In genomic region chr11:128022007-128022368, GRCh38 we compare ENCODE assay signal across 10 cellular contexts.
DNase-seq lines count a peak whose midpoint lies in the region; ATAC-seq and TF ChIP-seq lines count a peak whose summit lies in the region.
"Had no signal": no experiment of that assay in that cellular context is flagged by ENCODE, and none has a peak within 500 bp of the region (broad histone marks: within the 10 kb centered on the region; RNA-seq: fewer than 3 reads in every experiment).

No MANE protein-coding gene starts in this region.

- peak; percentile 53 for DNase-seq in AG20443 (ENCODE audit: low spot score)
- DNase-seq in IMR-90: peak; percentile 81
- no peak for DNase-seq in endodermal cell
- no peak for DNase-seq in adrenal gland
- DNase-seq in SIG-M5 (lab: John Stamatoyannopoulos, UW): no peak
- no peak for DNase-seq in SJCRH30
- DNase-seq in uterus: no peak
- DNase-seq: trophoblast cell had no signal

- H3K4ac ChIP-seq in IMR-90 (ENCODE audit: low read depth, low read length): no peak overlapping the region

- H3K14ac ChIP-seq in IMR-90 (replicated peaks; ENCODE audit: low read depth, low read length): no peak overlapping the region

- H2AK9ac ChIP-seq in IMR-90 (replicated peaks; ENCODE audit: low read depth, low read length, poor library complexity): no peak overlapping the region

- no peaks in the 10 kb centered on the region for H3K9me3 Mint-ChIP-seq in endodermal cell
- H3K9me3 Mint-ChIP-seq: IgD-negative memory B cell had no signal

- H3K36me3 ChIP-seq in IMR-90 (ENCODE audit: control insufficient read depth, insufficient read depth, low read length): no peaks in the 10 kb centered on the region
- no peaks in the 10 kb centered on the region for H3K36me3 ChIP-seq in endodermal cell (ENCODE audit: control insufficient read depth, insufficient read depth, low read length)
- H3K36me3 ChIP-seq in adrenal gland (replicated peaks in 1 of 2): no peaks in the 10 kb centered on the region
- H3K36me3 ChIP-seq in SJCRH30: no peaks in the 10 kb centered on the region
- H3K36me3 ChIP-seq in uterus: no peaks in the 10 kb centered on the region

- H2BK15ac ChIP-seq in IMR-90 (ENCODE audit: low read depth, low read length): no peak overlapping the region

- H3K9ac ChIP-seq in IMR-90 (ENCODE audit: low read depth, low read length) (no peak overlapping the region), endodermal cell (ENCODE audit: extremely low read depth, low read length, poor library complexity, severe bottlenecking) (no peak overlapping the region)

- dilution Hi-C loops in IMR-90 (cut with HindIII; ENCODE audit: low sequenced_read_pairs, unreplicated experiment): no loop called here

- H3K4me2 ChIP-seq in IMR-90 (ENCODE audit: low read depth, low read length): no peak overlapping the region

- intact Hi-C loops in IMR-90 (cut with micrococcal nuclease) (loop anchor here (5.0 kb wide), 2 partner anchors 550 to 1580 kb away; no protein-coding TSS in a partner anchor), adrenal gland (cut with DNase I) (no loop called here), uterus (cut with DNase I; ENCODE audit: low total_unique reads) (no loop called here)

- TF ChIP-seq POLR2A in IMR-90 (IDR thresholded peaks at IDR 0.05; ENCODE audit: low read depth, low read length) (no peak), adrenal gland (IDR thresholded peaks at IDR 0.05) (no peak), uterus (IDR thresholded peaks at IDR 0.05) (no peak)

- H2BK20ac ChIP-seq in IMR-90 (ENCODE audit: low read depth, low read length): no peak overlapping the region

- no peak overlapping the region for H3K27ac Mint-ChIP-seq in endodermal cell
- H3K27ac Mint-ChIP-seq: IgD-negative memory B cell had no signal

- H3K4me3 ChIP-seq in IMR-90 (ENCODE audit: insufficient read depth, low read depth, low read length) (no peak overlapping the region), endodermal cell (ENCODE audit: low read length) (no peak overlapping the region), adrenal gland (no peak overlapping the region), SJCRH30 (no peak overlapping the region), uterus (no peak overlapping the region)

- H2AK5ac ChIP-seq in IMR-90 (ENCODE audit: low read depth, low read length): no peak overlapping the region

- no peaks in the 10 kb centered on the region; the same call in 1 of the 2 replicates for H3K9me1 ChIP-seq in IMR-90 (ENCODE audit: insufficient read depth, low read length)

- no peaks in the 10 kb centered on the region for H3K9me3 ChIP-seq in IMR-90 (ENCODE audit: control insufficient read depth, insufficient read depth, low read length)
- H3K9me3 ChIP-seq in endodermal cell (ENCODE audit: control insufficient read depth, low read length): no peaks in the 10 kb centered on the region
- H3K9me3 ChIP-seq in adrenal gland (replicated peaks in 1 of 3): no peaks in the 10 kb centered on the region
- no peaks in the 10 kb centered on the region for H3K9me3 ChIP-seq in SJCRH30 (replicated peaks)
- H3K9me3 ChIP-seq in uterus: no peaks in the 10 kb centered on the region

- no peak overlapping the region for H3K56ac ChIP-seq in IMR-90 (ENCODE audit: extremely low read depth, insufficient read depth, low read length)

- no peaks in the 10 kb centered on the region for H3K36me3 Mint-ChIP-seq in endodermal cell (ENCODE audit: low read depth)
- H3K36me3 Mint-ChIP-seq: IgD-negative memory B cell had no signal

- H3K27ac ChIP-seq in IMR-90 (ENCODE audit: insufficient read depth, low read length): no peak overlapping the region
- H3K27ac ChIP-seq in endodermal cell (ENCODE audit: low read depth, low read length): no peak overlapping the region
- H3K27ac ChIP-seq in adrenal gland: no peak overlapping the region
- no peak overlapping the region for H3K27ac ChIP-seq in SJCRH30
- H3K27ac ChIP-seq in uterus: no peak overlapping the region

- no CpG with 5 or more reads among the region's 3 CpGs for WGBS in IMR-90 (ENCODE audit: extremely low coverage in 2 of 2, insufficient read length in 1 of 2), 2 experiments
- WGBS in endodermal cell (ENCODE audit: insufficient coverage in 1 of 2, insufficient read length in 1 of 2), 2 experiments: 88 to 96% methylated on average over 3 of the region's 3 CpGs
- WGBS in adrenal gland, 4 donors: 71 to 92% (median 90%) methylated on average over 2 to 3 of the region's 3 CpGs; no CpG with 5 or more reads in 1 of the 4 donors

- CTCF ChIA-PET in IMR-90 (lab: Yijun Ruan, JAX): no interaction called here

- no peak overlapping the region for H4K91ac ChIP-seq in IMR-90 (ENCODE audit: insufficient read depth, low read depth, low read length)

- H3K4me3 Mint-ChIP-seq in endodermal cell: no peak overlapping the region
- H3K4me3 Mint-ChIP-seq: IgD-negative memory B cell had no signal

- H3K79me1 ChIP-seq in IMR-90 (ENCODE audit: low read depth in 1 of 2, low read length in 2 of 2): no peaks in the 10 kb centered on the region

- H3K27me3 Mint-ChIP-seq in endodermal cell (ENCODE audit: insufficient read depth): no peaks in the 10 kb centered on the region

- no peak overlapping the region for H4K8ac ChIP-seq in IMR-90 (ENCODE audit: low read depth in 2 of 2, low read length in 2 of 2)

- H2AFZ ChIP-seq in IMR-90 (replicated peaks; ENCODE audit: low read length, poor library complexity): peak overlapping the region; percentile 57

- no peak overlapping the region for H3K18ac ChIP-seq in IMR-90 (ENCODE audit: low read depth, low read length)

- in situ Hi-C loops in IMR-90 (cut with MboI; ENCODE audit: low sequenced_read_pairs): no loop called here

- ATAC-seq in GM19395 (IDR thresholded peaks at IDR 0.05; ENCODE audit: unreplicated experiment) (peak; percentile 71), IMR-90 (ENCODE audit: low read depth) (peak; percentile 69)

- no peak overlapping the region for H2BK5ac ChIP-seq in IMR-90 (ENCODE audit: low read depth, low read length, poor library complexity, severe bottlenecking)

- H4K5ac ChIP-seq in IMR-90 (ENCODE audit: low read depth, low read length): no peak overlapping the region

- H3K27me3 ChIP-seq in IMR-90 (ENCODE audit: control insufficient read depth, insufficient read depth, low read length) (no peaks in the 10 kb centered on the region), endodermal cell (ENCODE audit: control insufficient read depth, insufficient read depth, low read length, poor library complexity, severe bottlenecking) (no peaks in the 10 kb centered on the region), adrenal gland (no peaks in the 10 kb centered on the region), SJCRH30 (no peaks in the 10 kb centered on the region), uterus (no peaks in the 10 kb centered on the region)

- TF ChIP-seq CTCF in IMR-90 (conservative IDR thresholded peaks at IDR 0.05; ENCODE audit: low read depth, low read length) (no peak), endodermal cell (conservative IDR thresholded peaks at IDR 0.05) (peak; percentile 10), adrenal gland (IDR thresholded peaks at IDR 0.05) (no peak), uterus (IDR thresholded peaks at IDR 0.05) (no peak)

- no peak overlapping the region for H3K23ac ChIP-seq in IMR-90 (ENCODE audit: low read depth, low read length)

- H3K4me1 ChIP-seq in IMR-90 (ENCODE audit: control insufficient read depth, insufficient read depth, low read length): peaks cover 12% of the 10 kb centered on the region
- no peaks in the 10 kb centered on the region for H3K4me1 ChIP-seq in endodermal cell (ENCODE audit: control insufficient read depth, insufficient read depth, low read length)
- H3K4me1 ChIP-seq in adrenal gland (replicated peaks in 1 of 2): no peaks in the 10 kb centered on the region
- no peaks in the 10 kb centered on the region for H3K4me1 ChIP-seq in SJCRH30
- H3K4me1 ChIP-seq in uterus: no peaks in the 10 kb centered on the region

- no peaks in the 10 kb centered on the region for H4K20me1 ChIP-seq in IMR-90 (ENCODE audit: insufficient read depth, low read length)

- no TSS peak for BruUV-seq in IMR-90 (replicated peaks; lab: Mats Ljungman, UMichigan)

- no peak for TF ChIP-seq RAD21 in IMR-90 (IDR thresholded peaks at IDR 0.05; ENCODE audit: low read length)

- no peak overlapping the region for H2BK120ac ChIP-seq in IMR-90 (ENCODE audit: low read depth, low read length)

- peaks cover 16% of the 10 kb centered on the region for H3K4me1 Mint-ChIP-seq in endodermal cell
- H3K4me1 Mint-ChIP-seq: IgD-negative memory B cell had no signal

- POLR2A ChIA-PET in IMR-90 (lab: Charles Lee; ENCODE audit: unreplicated experiment): no interaction called here

TF ChIP-seq in IMR-90, 13 proteins besides CTCF, POLR2A, EP300 and RAD21 (continues in another document):
- peak; percentile 70; the same call in 1 of the 2 replicates for TF ChIP-seq MXI1 (IDR thresholded peaks at IDR 0.05; ENCODE audit: borderline replicate concordance, low read depth, low read length)
- TF ChIP-seq, protein P1, sequence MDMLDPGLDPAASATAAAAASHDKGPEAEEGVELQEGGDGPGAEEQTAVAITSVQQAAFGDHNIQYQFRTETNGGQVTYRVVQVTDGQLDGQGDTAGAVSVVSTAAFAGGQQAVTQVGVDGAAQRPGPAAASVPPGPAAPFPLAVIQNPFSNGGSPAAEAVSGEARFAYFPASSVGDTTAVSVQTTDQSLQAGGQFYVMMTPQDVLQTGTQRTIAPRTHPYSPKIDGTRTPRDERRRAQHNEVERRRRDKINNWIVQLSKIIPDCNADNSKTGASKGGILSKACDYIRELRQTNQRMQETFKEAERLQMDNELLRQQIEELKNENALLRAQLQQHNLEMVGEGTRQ (IDR thresholded peaks at IDR 0.05; ENCODE audit: low read depth, low read length): no peak
- no peak for TF ChIP-seq MAFK (IDR thresholded peaks at IDR 0.05; ENCODE audit: low read depth, low read length)
- no peak for TF ChIP-seq RFX5 (IDR thresholded peaks at IDR 0.05; ENCODE audit: low read depth, low read length)
- TF ChIP-seq, protein P2, sequence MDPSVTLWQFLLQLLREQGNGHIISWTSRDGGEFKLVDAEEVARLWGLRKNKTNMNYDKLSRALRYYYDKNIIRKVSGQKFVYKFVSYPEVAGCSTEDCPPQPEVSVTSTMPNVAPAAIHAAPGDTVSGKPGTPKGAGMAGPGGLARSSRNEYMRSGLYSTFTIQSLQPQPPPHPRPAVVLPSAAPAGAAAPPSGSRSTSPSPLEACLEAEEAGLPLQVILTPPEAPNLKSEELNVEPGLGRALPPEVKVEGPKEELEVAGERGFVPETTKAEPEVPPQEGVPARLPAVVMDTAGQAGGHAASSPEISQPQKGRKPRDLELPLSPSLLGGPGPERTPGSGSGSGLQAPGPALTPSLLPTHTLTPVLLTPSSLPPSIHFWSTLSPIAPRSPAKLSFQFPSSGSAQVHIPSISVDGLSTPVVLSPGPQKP (IDR thresholded peaks at IDR 0.05; ENCODE audit: borderline replicate concordance, low read depth, low read length): no peak
- 0 out of 2 replicates have a peak, but pooled peaks have one; percentile 18 for TF ChIP-seq NFE2L2 (IDR thresholded peaks at IDR 0.05; ENCODE audit: low read depth, low read length)
- no peak for TF ChIP-seq SMC3 (IDR thresholded peaks at IDR 0.05; ENCODE audit: low read depth, low read length)
- TF ChIP-seq MAZ (IDR thresholded peaks at IDR 0.05; ENCODE audit: borderline replicate concordance, low read depth, low read length): no peak
- TF ChIP-seq BHLHE40 (IDR thresholded peaks at IDR 0.05; ENCODE audit: low read depth, low read length): no peak
- TF ChIP-seq RCOR1 (IDR thresholded peaks at IDR 0.05; ENCODE audit: insufficient replicate concordance, low read length): no peak

Comparison
In these comparisons a context has a peak if more than half of its experiments do, and no peak if none do; other contexts are left out.
1. DNase-seq: peak in AG20443 (single experiment) and IMR-90 (single experiment); none in endodermal cell (single experiment), adrenal gland (0 of 7), SIG-M5 (single experiment), SJCRH30 (0 of 2) and uterus (0 of 2).